In the genomic region with DNA sequence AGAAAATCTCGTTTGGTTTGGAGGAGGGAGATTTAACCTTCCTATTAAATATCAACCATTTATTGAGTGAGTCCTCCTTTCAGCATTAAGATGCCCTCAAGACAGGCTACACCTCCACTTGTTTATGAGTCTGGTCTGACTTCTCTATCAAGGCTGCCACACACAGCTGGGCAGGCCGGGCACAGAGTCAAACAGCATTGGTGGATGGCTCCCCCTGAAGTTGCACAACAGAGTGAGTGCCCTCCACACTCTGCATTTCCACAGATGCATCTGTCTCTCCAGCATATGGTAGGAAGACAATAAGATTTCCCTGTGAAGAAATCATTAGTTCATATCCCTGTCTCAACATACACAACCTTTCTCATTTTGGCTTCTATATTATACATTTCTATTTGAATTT, we compare ENCODE assay signal across 1 cellular context.
TF ChIP-seq lines count a peak whose summit lies in the region.

No MANE protein-coding gene starts in this region.

TF ChIP-seq in GM12878, 131 proteins besides CTCF, POLR2A, EP300 and RAD21:
- no peak for TF ChIP-seq ZNF217 (IDR thresholded peaks at IDR 0.05)
- TF ChIP-seq STAT3 (IDR thresholded peaks at IDR 0.05; ENCODE audit: low read depth, low read length): no peak
- no peak for TF ChIP-seq CHD1 (IDR thresholded peaks at IDR 0.05; ENCODE audit: low read depth, low read length)
- TF ChIP-seq, protein P1, sequence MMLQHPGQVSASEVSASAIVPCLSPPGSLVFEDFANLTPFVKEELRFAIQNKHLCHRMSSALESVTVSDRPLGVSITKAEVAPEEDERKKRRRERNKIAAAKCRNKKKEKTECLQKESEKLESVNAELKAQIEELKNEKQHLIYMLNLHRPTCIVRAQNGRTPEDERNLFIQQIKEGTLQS (IDR thresholded peaks at IDR 0.05; ENCODE audit: borderline replicate concordance, extremely low read depth, low read depth, low read length): no peak
- TF ChIP-seq SRF (IDR thresholded peaks at IDR 0.05; ENCODE audit: low read depth in 2 of 2, low read length in 2 of 2): no peak
- TF ChIP-seq SIN3A (IDR thresholded peaks at IDR 0.05; ENCODE audit: low read depth, low read length): no peak
- TF ChIP-seq TBL1XR1 (IDR thresholded peaks at IDR 0.05; ENCODE audit: low read depth, low read length): no peak
- TF ChIP-seq, protein P2, sequence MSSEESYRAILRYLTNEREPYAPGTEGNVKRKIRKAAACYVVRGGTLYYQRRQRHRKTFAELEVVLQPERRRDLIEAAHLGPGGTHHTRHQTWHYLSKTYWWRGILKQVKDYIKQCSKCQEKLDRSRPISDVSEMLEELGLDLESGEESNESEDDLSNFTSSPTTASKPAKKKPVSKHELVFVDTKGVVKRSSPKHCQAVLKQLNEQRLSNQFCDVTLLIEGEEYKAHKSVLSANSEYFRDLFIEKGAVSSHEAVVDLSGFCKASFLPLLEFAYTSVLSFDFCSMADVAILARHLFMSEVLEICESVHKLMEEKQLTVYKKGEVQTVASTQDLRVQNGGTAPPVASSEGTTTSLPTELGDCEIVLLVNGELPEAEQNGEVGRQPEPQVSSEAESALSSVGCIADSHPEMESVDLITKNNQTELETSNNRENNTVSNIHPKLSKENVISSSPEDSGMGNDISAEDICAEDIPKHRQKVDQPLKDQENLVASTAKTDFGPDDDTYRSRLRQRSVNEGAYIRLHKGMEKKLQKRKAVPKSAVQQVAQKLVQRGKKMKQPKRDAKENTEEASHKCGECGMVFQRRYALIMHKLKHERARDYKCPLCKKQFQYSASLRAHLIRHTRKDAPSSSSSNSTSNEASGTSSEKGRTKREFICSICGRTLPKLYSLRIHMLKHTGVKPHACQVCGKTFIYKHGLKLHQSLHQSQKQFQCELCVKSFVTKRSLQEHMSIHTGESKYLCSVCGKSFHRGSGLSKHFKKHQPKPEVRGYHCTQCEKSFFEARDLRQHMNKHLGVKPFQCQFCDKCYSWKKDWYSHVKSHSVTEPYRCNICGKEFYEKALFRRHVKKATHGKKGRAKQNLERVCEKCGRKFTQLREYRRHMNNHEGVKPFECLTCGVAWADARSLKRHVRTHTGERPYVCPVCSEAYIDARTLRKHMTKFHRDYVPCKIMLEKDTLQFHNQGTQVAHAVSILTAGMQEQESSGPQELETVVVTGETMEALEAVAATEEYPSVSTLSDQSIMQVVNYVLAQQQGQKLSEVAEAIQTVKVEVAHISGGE (CRISPR knock-in tag; IDR thresholded peaks at IDR 0.05): no peak
- TF ChIP-seq, protein P3, sequence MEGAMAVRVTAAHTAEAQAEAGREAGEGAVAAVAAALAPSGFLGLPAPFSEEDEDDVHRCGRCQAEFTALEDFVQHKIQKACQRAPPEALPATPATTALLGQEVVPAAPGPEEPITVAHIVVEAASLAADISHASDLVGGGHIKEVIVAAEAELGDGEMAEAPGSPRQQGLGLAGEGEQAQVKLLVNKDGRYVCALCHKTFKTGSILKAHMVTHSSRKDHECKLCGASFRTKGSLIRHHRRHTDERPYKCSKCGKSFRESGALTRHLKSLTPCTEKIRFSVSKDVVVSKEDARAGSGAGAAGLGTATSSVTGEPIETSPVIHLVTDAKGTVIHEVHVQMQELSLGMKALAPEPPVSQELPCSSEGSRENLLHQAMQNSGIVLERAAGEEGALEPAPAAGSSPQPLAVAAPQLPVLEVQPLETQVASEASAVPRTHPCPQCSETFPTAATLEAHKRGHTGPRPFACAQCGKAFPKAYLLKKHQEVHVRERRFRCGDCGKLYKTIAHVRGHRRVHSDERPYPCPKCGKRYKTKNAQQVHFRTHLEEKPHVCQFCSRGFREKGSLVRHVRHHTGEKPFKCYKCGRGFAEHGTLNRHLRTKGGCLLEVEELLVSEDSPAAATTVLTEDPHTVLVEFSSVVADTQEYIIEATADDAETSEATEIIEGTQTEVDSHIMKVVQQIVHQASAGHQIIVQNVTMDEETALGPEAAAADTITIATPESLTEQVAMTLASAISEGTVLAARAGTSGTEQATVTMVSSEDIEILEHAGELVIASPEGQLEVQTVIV (IDR thresholded peaks at IDR 0.05; ENCODE audit: borderline replicate concordance, partially characterized antibody): no peak
- TF ChIP-seq, protein P4, sequence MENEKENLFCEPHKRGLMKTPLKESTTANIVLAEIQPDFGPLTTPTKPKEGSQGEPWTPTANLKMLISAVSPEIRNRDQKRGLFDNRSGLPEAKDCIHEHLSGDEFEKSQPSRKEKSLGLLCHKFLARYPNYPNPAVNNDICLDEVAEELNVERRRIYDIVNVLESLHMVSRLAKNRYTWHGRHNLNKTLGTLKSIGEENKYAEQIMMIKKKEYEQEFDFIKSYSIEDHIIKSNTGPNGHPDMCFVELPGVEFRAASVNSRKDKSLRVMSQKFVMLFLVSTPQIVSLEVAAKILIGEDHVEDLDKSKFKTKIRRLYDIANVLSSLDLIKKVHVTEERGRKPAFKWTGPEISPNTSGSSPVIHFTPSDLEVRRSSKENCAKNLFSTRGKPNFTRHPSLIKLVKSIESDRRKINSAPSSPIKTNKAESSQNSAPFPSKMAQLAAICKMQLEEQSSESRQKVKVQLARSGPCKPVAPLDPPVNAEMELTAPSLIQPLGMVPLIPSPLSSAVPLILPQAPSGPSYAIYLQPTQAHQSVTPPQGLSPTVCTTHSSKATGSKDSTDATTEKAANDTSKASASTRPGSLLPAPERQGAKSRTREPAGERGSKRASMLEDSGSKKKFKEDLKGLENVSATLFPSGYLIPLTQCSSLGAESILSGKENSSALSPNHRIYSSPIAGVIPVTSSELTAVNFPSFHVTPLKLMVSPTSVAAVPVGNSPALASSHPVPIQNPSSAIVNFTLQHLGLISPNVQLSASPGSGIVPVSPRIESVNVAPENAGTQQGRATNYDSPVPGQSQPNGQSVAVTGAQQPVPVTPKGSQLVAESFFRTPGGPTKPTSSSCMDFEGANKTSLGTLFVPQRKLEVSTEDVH (IDR thresholded peaks at IDR 0.05; ENCODE audit: low read depth, partially characterized antibody): no peak
- TF ChIP-seq, protein P5, sequence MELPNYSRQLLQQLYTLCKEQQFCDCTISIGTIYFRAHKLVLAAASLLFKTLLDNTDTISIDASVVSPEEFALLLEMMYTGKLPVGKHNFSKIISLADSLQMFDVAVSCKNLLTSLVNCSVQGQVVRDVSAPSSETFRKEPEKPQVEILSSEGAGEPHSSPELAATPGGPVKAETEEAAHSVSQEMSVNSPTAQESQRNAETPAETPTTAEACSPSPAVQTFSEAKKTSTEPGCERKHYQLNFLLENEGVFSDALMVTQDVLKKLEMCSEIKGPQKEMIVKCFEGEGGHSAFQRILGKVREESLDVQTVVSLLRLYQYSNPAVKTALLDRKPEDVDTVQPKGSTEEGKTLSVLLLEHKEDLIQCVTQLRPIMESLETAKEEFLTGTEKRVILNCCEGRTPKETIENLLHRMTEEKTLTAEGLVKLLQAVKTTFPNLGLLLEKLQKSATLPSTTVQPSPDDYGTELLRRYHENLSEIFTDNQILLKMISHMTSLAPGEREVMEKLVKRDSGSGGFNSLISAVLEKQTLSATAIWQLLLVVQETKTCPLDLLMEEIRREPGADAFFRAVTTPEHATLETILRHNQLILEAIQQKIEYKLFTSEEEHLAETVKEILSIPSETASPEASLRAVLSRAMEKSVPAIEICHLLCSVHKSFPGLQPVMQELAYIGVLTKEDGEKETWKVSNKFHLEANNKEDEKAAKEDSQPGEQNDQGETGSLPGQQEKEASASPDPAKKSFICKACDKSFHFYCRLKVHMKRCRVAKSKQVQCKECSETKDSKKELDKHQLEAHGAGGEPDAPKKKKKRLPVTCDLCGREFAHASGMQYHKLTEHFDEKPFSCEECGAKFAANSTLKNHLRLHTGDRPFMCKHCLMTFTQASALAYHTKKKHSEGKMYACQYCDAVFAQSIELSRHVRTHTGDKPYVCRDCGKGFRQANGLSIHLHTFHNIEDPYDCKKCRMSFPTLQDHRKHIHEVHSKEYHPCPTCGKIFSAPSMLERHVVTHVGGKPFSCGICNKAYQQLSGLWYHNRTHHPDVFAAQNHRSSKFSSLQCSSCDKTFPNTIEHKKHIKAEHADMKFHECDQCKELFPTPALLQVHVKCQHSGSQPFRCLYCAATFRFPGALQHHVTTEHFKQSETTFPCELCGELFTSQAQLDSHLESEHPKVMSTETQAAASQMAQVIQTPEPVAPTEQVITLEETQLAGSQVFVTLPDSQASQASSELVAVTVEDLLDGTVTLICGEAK (IDR thresholded peaks at IDR 0.05; ENCODE audit: borderline replicate concordance): no peak
- TF ChIP-seq BACH1 (IDR thresholded peaks at IDR 0.05; ENCODE audit: borderline replicate concordance): no peak
- TF ChIP-seq NR2F1 (conservative IDR thresholded peaks at IDR 0.05): no peak
- no peak for TF ChIP-seq GATAD2B (conservative IDR thresholded peaks at IDR 0.05; ENCODE audit: low read depth)
- no peak for TF ChIP-seq NRF1 (conservative IDR thresholded peaks at IDR 0.05; ENCODE audit: low read depth, low read length)
TF ChIP-seq in GM12878: peak in this region for 0.
